8 cellular contexts compared by ENCODE assay signal in the genomic region with DNA sequence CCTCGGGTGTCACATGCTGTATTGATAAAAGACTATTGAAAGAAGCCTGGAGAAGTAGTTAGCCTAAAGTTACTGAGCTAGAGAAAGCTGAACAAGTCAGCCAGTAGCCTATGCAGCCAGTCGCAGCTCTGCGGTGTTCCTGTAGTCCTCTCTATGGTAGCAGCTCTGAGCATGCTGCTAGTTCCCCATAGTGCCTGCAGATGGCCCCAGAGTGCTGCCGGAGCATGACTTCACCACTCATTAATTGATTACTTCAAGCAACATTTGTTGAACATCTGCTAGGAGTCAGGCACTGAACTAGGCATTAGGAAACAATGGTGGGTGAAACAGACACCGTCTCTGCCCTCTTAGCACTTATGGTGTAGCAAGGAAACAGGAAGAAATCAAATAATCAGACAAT.
DNase-seq lines count a peak whose midpoint lies in the region; ATAC-seq and TF ChIP-seq lines count a peak whose summit lies in the region.

No MANE protein-coding gene starts in this region.

- DNase-seq in Calu3: peak; percentile 3
- DNase-seq in NB4 (ENCODE audit: low read depth): peak; percentile 64
- peak; percentile 33 for DNase-seq in mammary epithelial cell
- DNase-seq in neuronal stem cell (ENCODE audit: low spot score): peak; percentile 48
- DNase-seq in ovary: no peak
- DNase-seq in T1000 (lab: John Stamatoyannopoulos, UW): no peak
- DNase-seq in gastrocnemius medialis: no peak

- H3K9me3 ChIP-seq in mammary epithelial cell (replicated peaks; ENCODE audit: insufficient read depth, low read length) (no peaks in the 10 kb centered on the region), neuronal stem cell (replicated peaks in 1 of 2; ENCODE audit: control insufficient read depth in 2 of 2, insufficient read depth in 1 of 2, low read depth in 1 of 2, low read length in 2 of 2) (no peaks in the 10 kb centered on the region), ovary (no peaks in the 10 kb centered on the region), gastrocnemius medialis (no peaks in the 10 kb centered on the region)

- H3K36me3 ChIP-seq in mammary epithelial cell (ENCODE audit: insufficient read depth, low read length): no peaks in the 10 kb centered on the region
- H3K36me3 ChIP-seq in neuronal stem cell (replicated peaks in 1 of 2; ENCODE audit: control insufficient read depth in 2 of 2, insufficient read depth in 2 of 2, low read length in 2 of 2): no peaks in the 10 kb centered on the region
- H3K36me3 ChIP-seq in ovary: no peaks in the 10 kb centered on the region
- H3K36me3 ChIP-seq in gastrocnemius medialis: no peaks in the 10 kb centered on the region

- H2BK5ac ChIP-seq in neuronal stem cell (ENCODE audit: low read length): no peak overlapping the region

- no peak overlapping the region for H2AK5ac ChIP-seq in neuronal stem cell (ENCODE audit: low read depth, low read length)

- BruUV-seq in Calu3 (replicated peaks; lab: Mats Ljungman, UMichigan) (no TSS peak), mammary epithelial cell (replicated peaks; lab: Mats Ljungman, UMichigan) (no TSS peak)

- ATAC-seq in GM19395 (IDR thresholded peaks at IDR 0.05; ENCODE audit: unreplicated experiment) (peak; percentile 66), gastrocnemius medialis (no peak)

- H3K27me3 ChIP-seq in mammary epithelial cell (ENCODE audit: insufficient read depth, low read length): no peaks in the 10 kb centered on the region
- H3K27me3 ChIP-seq in neuronal stem cell (ENCODE audit: control insufficient read depth in 3 of 3, insufficient read depth in 3 of 3, low read depth in 1 of 3, low read length in 3 of 3): no peaks in the 10 kb centered on the region
- no peaks in the 10 kb centered on the region for H3K27me3 ChIP-seq in ovary
- no peaks in the 10 kb centered on the region for H3K27me3 ChIP-seq in gastrocnemius medialis

- H2BK12ac ChIP-seq in neuronal stem cell (ENCODE audit: low read length): no peak overlapping the region

- H4K91ac ChIP-seq in neuronal stem cell (ENCODE audit: low read depth, low read length, poor library complexity): no peak overlapping the region

- H2BK120ac ChIP-seq in neuronal stem cell (ENCODE audit: low read depth, low read length): no peak overlapping the region

- H2BK15ac ChIP-seq in neuronal stem cell (ENCODE audit: low read length): no peak overlapping the region

- dilution Hi-C loops in mammary epithelial cell (cut with HindIII; ENCODE audit: low sequenced_read_pairs): no loop called here

- in situ Hi-C loops in mammary epithelial cell (cut with MboI; ENCODE audit: low sequenced_read_pairs in 2 of 2): loop anchor here in 1 of 2 donors (25.0 kb wide), 1 partner anchor 624 kb away; no protein-coding TSS in a partner anchor
- in situ Hi-C loops in gastrocnemius medialis (cut with MboI; ENCODE audit: low sequenced_read_pairs in 4 of 4): no loop called here

- H3K27ac Mint-ChIP-seq in Calu3 (ENCODE audit: unreplicated experiment): no peak overlapping the region

- TF ChIP-seq POLR2A in NB4 (IDR thresholded peaks at IDR 0.05; ENCODE audit: extremely low read depth, insufficient read length) (no peak), ovary (IDR thresholded peaks at IDR 0.05) (no peak), gastrocnemius medialis (IDR thresholded peaks at IDR 0.05) (no peak)

- no peak overlapping the region for H4K8ac ChIP-seq in neuronal stem cell (ENCODE audit: low read depth, low read length)

- H3K4me3 ChIP-seq in NB4 (ENCODE audit: low read depth, low read length) (no peak overlapping the region), mammary epithelial cell (replicated peaks in 1 of 3; ENCODE audit: insufficient read depth in 1 of 3, low read depth in 2 of 3, low read length in 3 of 3) (no peak overlapping the region), neuronal stem cell (ENCODE audit: low read length in 2 of 2) (no peak overlapping the region), ovary (no peak overlapping the region), gastrocnemius medialis (no peak overlapping the region)

- H3K23ac ChIP-seq in neuronal stem cell (ENCODE audit: low read depth, low read length, poor library complexity): no peak overlapping the region

- intact Hi-C loops in Calu3 (cut with micrococcal nuclease; ENCODE audit: unreplicated experiment): no loop called here
- intact Hi-C loops in mammary epithelial cell (cut with micrococcal nuclease): loop anchor here (1.0 to 10.0 kb wide), 4 partner anchors 405 to 1114 kb away; no protein-coding TSS in a partner anchor
- intact Hi-C loops in ovary (cut with DNase I): no loop called here
- intact Hi-C loops in gastrocnemius medialis (cut with DNase I; ENCODE audit: low total_unique reads): loop anchor here (5.0 kb wide), 1 partner anchor 529 kb away; no protein-coding TSS in a partner anchor

- H3K18ac ChIP-seq in neuronal stem cell (ENCODE audit: low read length): no peak overlapping the region

- no peaks in the 10 kb centered on the region for H3K79me2 ChIP-seq in mammary epithelial cell (ENCODE audit: insufficient read depth, low read length)

- no peak overlapping the region for H3K4ac ChIP-seq in neuronal stem cell (ENCODE audit: low read length)

- H3K36me3 Mint-ChIP-seq in Calu3 (ENCODE audit: insufficient read depth, unreplicated experiment): no peaks in the 10 kb centered on the region

- H3K9ac ChIP-seq in mammary epithelial cell (ENCODE audit: insufficient read depth, low read length) (no peak overlapping the region), neuronal stem cell (ENCODE audit: low read depth, low read length, poor library complexity) (no peak overlapping the region)

- H3K4me1 Mint-ChIP-seq in Calu3 (ENCODE audit: low read depth, unreplicated experiment): no peaks in the 10 kb centered on the region

- no peak overlapping the region for H3K4me3 Mint-ChIP-seq in Calu3 (ENCODE audit: low read depth, unreplicated experiment)

- H4K20me1 ChIP-seq in mammary epithelial cell (ENCODE audit: insufficient read depth, low read length): no peaks in the 10 kb centered on the region

- H3K4me1 ChIP-seq in mammary epithelial cell (ENCODE audit: insufficient read depth, low read length): no peaks in the 10 kb centered on the region
- no peaks in the 10 kb centered on the region for H3K4me1 ChIP-seq in neuronal stem cell (ENCODE audit: control insufficient read depth in 2 of 2, insufficient read depth in 1 of 2, low read depth in 1 of 2, low read length in 2 of 2)
- no peaks in the 10 kb centered on the region for H3K4me1 ChIP-seq in ovary (ENCODE audit: insufficient read depth)
- no peaks in the 10 kb centered on the region for H3K4me1 ChIP-seq in gastrocnemius medialis

- no peak overlapping the region for H2AFZ ChIP-seq in mammary epithelial cell (ENCODE audit: low read depth, low read length)
- H2AFZ ChIP-seq in neuronal stem cell (ENCODE audit: low read length): no peak overlapping the region

- H3K14ac ChIP-seq in neuronal stem cell (ENCODE audit: low read length): no peak overlapping the region

- WGBS in mammary epithelial cell (ENCODE audit: low coverage, missing lambda C conversion rate): 39% methylated on average over 5 of the region's 5 CpGs
- no CpG with 5 or more reads among the region's 5 CpGs for WGBS in neuronal stem cell (ENCODE audit: extremely low coverage in 2 of 2, insufficient read length in 2 of 2, insufficient replicate concordance in 1 of 2), 2 donors
- 50 to 58% (median 51%) methylated on average over 5 of the region's 5 CpGs for WGBS in ovary, 3 donors

- TF ChIP-seq EP300 in ovary (IDR thresholded peaks at IDR 0.05): no peak

- no peaks in the 10 kb centered on the region for H3K27me3 Mint-ChIP-seq in Calu3 (ENCODE audit: unreplicated experiment)

- TF ChIP-seq CTCF in Calu3 (IDR thresholded peaks at IDR 0.05; ENCODE audit: unreplicated experiment): no peak
- peak; percentile 87 for TF ChIP-seq CTCF in NB4 (IDR thresholded peaks at IDR 0.05; ENCODE audit: low read depth, low read length)
- TF ChIP-seq CTCF in mammary epithelial cell (conservative IDR thresholded peaks at IDR 0.05 in 1 of 2, IDR thresholded peaks at IDR 0.05 in 1 of 2; ENCODE audit: extremely low read depth in 1 of 2, insufficient read depth in 1 of 2, low read depth in 1 of 2, low read length in 2 of 2): peak; percentile 88 to 95
- TF ChIP-seq CTCF in ovary (IDR thresholded peaks at IDR 0.05): no peak
- TF ChIP-seq CTCF in gastrocnemius medialis (IDR thresholded peaks at IDR 0.05 in 4 of 5, conservative IDR thresholded peaks at IDR 0.05 in 1 of 5): no peak

- CTCF ChIA-PET in Calu3 (lab: Charles Lee): no interaction called here
- CTCF ChIA-PET in mammary epithelial cell (lab: Charles Lee; ENCODE audit: low non-redundant PET): interaction anchor here (0.6 kb wide), 2 partner anchors 625 to 669 kb away, joined by 3 read pairs; no protein-coding TSS in a partner anchor

- H3K27ac ChIP-seq in mammary epithelial cell (ENCODE audit: insufficient read depth, low read depth, low read length) (no peak overlapping the region), neuronal stem cell (replicated peaks; ENCODE audit: low read length) (no peak overlapping the region), ovary (no peak overlapping the region), gastrocnemius medialis (no peak overlapping the region)

- H3K79me1 ChIP-seq in neuronal stem cell (ENCODE audit: low read depth, low read length): no peaks in the 10 kb centered on the region

- no peak overlapping the region for H3K4me2 ChIP-seq in mammary epithelial cell (ENCODE audit: insufficient read depth, low read depth, low read length)
- no peak overlapping the region for H3K4me2 ChIP-seq in neuronal stem cell (ENCODE audit: insufficient read depth, low read length, poor library complexity, severe bottlenecking)

- peaks cover 5% of the 10 kb centered on the region for H3K9me3 Mint-ChIP-seq in Calu3 (ENCODE audit: low read depth, unreplicated experiment)

Comparison
In these comparisons a context has a peak if more than half of its experiments do, and no peak if none do; other contexts are left out.
1. DNase-seq: peak in Calu3 (single experiment), NB4 (single experiment), mammary epithelial cell (single experiment) and neuronal stem cell (single experiment); none in ovary (0 of 5), T1000 (single experiment) and gastrocnemius medialis (0 of 2).
2. CTCF ChIP-seq: peak in NB4 (single experiment) and mammary epithelial cell (2 of 2); none in Calu3 (single experiment), ovary (0 of 3) and gastrocnemius medialis (0 of 5).
3. intact Hi-C loops: an anchor here in mammary epithelial cell (1.0 to 10.0 kb wide) and gastrocnemius medialis (5.0 kb wide); none called in Calu3 and ovary.